Comparison of ENCODE assay signal across 8 cellular contexts in genomic region chr18:80247403-80247916, GRCh38. TPM values are rescaled to one million over a fixed set of nuclear protein-coding genes. Genes with fewer than 3 reads are reported as not detected.
DNase-seq lines count a peak whose midpoint lies in the region; ATAC-seq lines count a peak whose summit lies in the region.

Gene PARD6G (minus strand): TSS chr18:80247514. CDS start chr18:80247348, 166 bp downstream.

- ATAC-seq in HG03159 (IDR thresholded peaks at IDR 0.05; ENCODE audit: unreplicated experiment), result peak; percentile 72
- ATAC-seq in activated CD8-positive, alpha-beta memory T cell treated with anti-CD3 and anti-CD28 coated beads, Interleukin-2, amount 10 ng/mL, durations not matched to agents 7 days and 5 days, result peak; percentile 79

- peak; percentile 43 for DNase-seq in DMS153 (lab: John Stamatoyannopoulos, UW)
- no peak for DNase-seq in DMS153 treated with DMSO at 0.1 percent for 48 hours (lab: John Stamatoyannopoulos, UW; ENCODE audit: unreplicated experiment)
- peak; percentile 3 for DNase-seq in NCI-H526 treated with DMSO at 0.1 percent for 48 hours (lab: John Stamatoyannopoulos, UW)
- DNase-seq in activated CD8-positive, alpha-beta memory T cell treated with anti-CD3 and anti-CD28 coated beads, Interleukin-2, amount 10 ng/mL, durations not matched to agents 7 days and 5 days, result peak; percentile 72
- peak; percentile 79 for DNase-seq in epidermal melanocyte (ENCODE audit: insufficient read length, low spot score)
- DNase-seq in middle frontal gyrus (ENCODE audit: extremely low spot score, low spot score), result peak; percentile 66
- peak; percentile 45 for DNase-seq in stimulated activated CD8-positive, alpha-beta memory T cell treated with anti-CD3 and anti-CD28 coated beads, Interleukin-15, amount 100 ng/mL, for 24 hours (ENCODE audit: low read depth)

- H3K9me3 Mint-ChIP-seq in activated CD8-positive, alpha-beta memory T cell treated with anti-CD3 and anti-CD28 coated beads, Interleukin-2, amount 10 ng/mL, durations not matched to agents 7 days and 5 days (ENCODE audit: low read depth), result no peaks in the 10 kb centered on the region

- CTCF ChIA-PET in activated CD8-positive, alpha-beta memory T cell treated with anti-CD3 and anti-CD28 coated beads, Interleukin-2, amount 10 ng/mL, durations not matched to agents 7 days and 5 days (lab: Charles Lee), result interaction anchor here (0.9 kb wide), 1 partner anchor 213 kb away, joined by 4 read pairs; the partner anchor contains the start of gene RBFA

- H3K27me3 Mint-ChIP-seq in activated CD8-positive, alpha-beta memory T cell treated with anti-CD3 and anti-CD28 coated beads, Interleukin-2, amount 10 ng/mL, durations not matched to agents 7 days and 5 days, result peaks cover 69% of the 10 kb centered on the region

- no peak within 1 kb of the TSS for H3K27ac Mint-ChIP-seq in activated CD8-positive, alpha-beta memory T cell treated with anti-CD3 and anti-CD28 coated beads, Interleukin-2, amount 10 ng/mL, durations not matched to agents 7 days and 5 days

- peaks cover 3% of the 10 kb centered on the region for H3K4me1 Mint-ChIP-seq in activated CD8-positive, alpha-beta memory T cell treated with anti-CD3 and anti-CD28 coated beads, Interleukin-2, amount 10 ng/mL, durations not matched to agents 7 days and 5 days

- peak within 1 kb of the TSS; percentile 7 for H3K4me3 Mint-ChIP-seq in activated CD8-positive, alpha-beta memory T cell treated with anti-CD3 and anti-CD28 coated beads, Interleukin-2, amount 10 ng/mL, durations not matched to agents 7 days and 5 days

- no peaks in the 10 kb centered on the region for H3K36me3 Mint-ChIP-seq in activated CD8-positive, alpha-beta memory T cell treated with anti-CD3 and anti-CD28 coated beads, Interleukin-2, amount 10 ng/mL, durations not matched to agents 7 days and 5 days

RNA-seq across cellular contexts. Expression of gene PARD6G, which starts in this region (rescaled TPM):
- total RNA-seq in activated CD8-positive, alpha-beta memory T cell treated with anti-CD3 and anti-CD28 coated beads, Interleukin-2, amount 10 ng/mL, durations not matched to agents 7 days and 5 days, result under 1 TPM; 0.41 to 0.98 TPM

Comparison
In these comparisons a context has a peak if more than half of its experiments do, and no peak if none do; other contexts are left out.
1. Peak in DNase-seq and ATAC-seq in activated CD8-positive, alpha-beta memory T cell treated with anti-CD3 and anti-CD28 coated beads, Interleukin-2, amount 10 ng/mL, durations not matched to agents 7 days and 5 days; RNA of the gene not detected or under 1 TPM.